8 cellular contexts compared by ENCODE assay signal in genomic region chr17:32875904-32876413, GRCh38. TPM values are rescaled to one million over a fixed set of nuclear protein-coding genes. Genes with fewer than 3 reads are reported as not detected.
A peak's percentile ranks its signal among the peaks of the same experiment; 100 is the strongest.
DNase-seq lines count a peak whose midpoint lies in the region; ATAC-seq, FAIRE-seq and TF ChIP-seq lines count a peak whose summit lies in the region.

No MANE protein-coding gene starts in this region.

- CTCF ChIA-PET in activated naive CD4-positive, alpha-beta T cell treated with anti-CD3 and anti-CD28 coated beads for 36 hours (lab: Charles Lee): interaction anchor here (0.8 to 4.7 kb wide), 16 partner anchors 8 to 414 kb away, joined by 3 to 121 read pairs (median 7); a partner anchor contains a TSS

- H3K36me3 Mint-ChIP-seq in activated naive CD4-positive, alpha-beta T cell treated with anti-CD3 and anti-CD28 coated beads for 36 hours (ENCODE audit: low read depth): no peaks in the 10 kb centered on the region

- H3K27me3 ChIP-seq in adrenal gland (no peaks in the 10 kb centered on the region), thoracic aorta (replicated peaks; ENCODE audit: insufficient read depth) (no peaks in the 10 kb centered on the region)

- TF ChIP-seq CTCF in adrenal gland (IDR thresholded peaks at IDR 0.05) (no peak), kidney (IDR thresholded peaks at IDR 0.05; ENCODE audit: borderline replicate concordance, extremely low read depth, insufficient read depth) (no peak), thoracic aorta (IDR thresholded peaks at IDR 0.05) (no peak)

- H3K27ac Mint-ChIP-seq in activated naive CD4-positive, alpha-beta T cell treated with anti-CD3 and anti-CD28 coated beads for 36 hours: peak overlapping the region; percentile 28

- H3K4me3 ChIP-seq in adrenal gland (peak overlapping the region; percentile 35 to 95 (median 75)), kidney (ENCODE audit: low read length in 2 of 2) (peak overlapping the region; percentile 66 to 71), thoracic aorta (peak overlapping the region; percentile 95)

- intact Hi-C loops in activated naive CD4-positive, alpha-beta T cell treated with anti-CD3 and anti-CD28 coated beads for 36 hours (cut with micrococcal nuclease): loop anchor here (2.0 to 5.0 kb wide), 7 partner anchors 35 to 525 kb away; partner anchors contain the start of genes PSMD11 and ZNF207
- intact Hi-C loops in adrenal gland (cut with DNase I) (loop anchor here in 1 of 2 donors (2.0 kb wide), 1 partner anchor 93 kb away; no protein-coding TSS in a partner anchor), kidney (cut with DNase I) (loop anchor here (10.0 kb wide), 1 partner anchor 91 kb away; no protein-coding TSS in a partner anchor)

- DNase-seq in activated naive CD4-positive, alpha-beta T cell treated with anti-CD3 and anti-CD28 coated beads for 36 hours: no peak
- no peak for DNase-seq in activated naive CD4-positive, alpha-beta T cell treated with anti-CD3 and anti-CD28 coated beads, Interleukin-2, amount 50 U/mL, for 16 hours
- no peak for DNase-seq in adrenal gland
- DNase-seq in kidney: no peak
- no peak for DNase-seq in thoracic aorta (ENCODE audit: low spot score)
- DNase-seq in RCC 7860 (ENCODE audit: low spot score): no peak

- H3K4me3 Mint-ChIP-seq in activated naive CD4-positive, alpha-beta T cell treated with anti-CD3 and anti-CD28 coated beads for 36 hours: peak overlapping the region; percentile 82

- H3K4me1 Mint-ChIP-seq in activated naive CD4-positive, alpha-beta T cell treated with anti-CD3 and anti-CD28 coated beads for 36 hours (ENCODE audit: low read depth): peaks cover 12% of the 10 kb centered on the region

- FAIRE-seq in kidney (lab: Jason Lieb, UNC) (no peak), RCC 7860 (lab: Jason Lieb, UNC) (no peak)

- peak overlapping the region; percentile 10 to 69 for H3K9ac ChIP-seq in kidney (ENCODE audit: low read length in 2 of 2)

- no peaks in the 10 kb centered on the region for H3K27me3 Mint-ChIP-seq in activated naive CD4-positive, alpha-beta T cell treated with anti-CD3 and anti-CD28 coated beads for 36 hours (ENCODE audit: low read depth)

- TF ChIP-seq POLR2A in adrenal gland (IDR thresholded peaks at IDR 0.05): peak in 1 of 2 donors; percentile 22

- H3K27ac ChIP-seq in adrenal gland (peak overlapping the region in 4 of 5 donors; percentile 73 to 95 (median 92)), kidney (ENCODE audit: low read depth in 2 of 2, low read length in 2 of 2) (peak overlapping the region; percentile 79 to 85), thoracic aorta (peak overlapping the region; percentile 95 to 98)

- ATAC-seq in thoracic aorta (ENCODE audit: insufficient number of reproducible peaks, low FRiP score, low read depth) (peak; percentile 7), HG03521 (IDR thresholded peaks at IDR 0.05; ENCODE audit: unreplicated experiment) (no peak), HG02840 (IDR thresholded peaks at IDR 0.05; ENCODE audit: low FRiP score, unreplicated experiment) (no peak)

- H3K36me3 ChIP-seq in adrenal gland (replicated peaks in 1 of 2): no peaks in the 10 kb centered on the region
- H3K36me3 ChIP-seq in kidney (ENCODE audit: control insufficient read depth in 1 of 2, insufficient read depth in 2 of 2, low read length in 2 of 2): no peaks in the 10 kb centered on the region
- no peaks in the 10 kb centered on the region for H3K36me3 ChIP-seq in thoracic aorta

- H3K4me1 ChIP-seq in adrenal gland (replicated peaks in 1 of 2): peaks cover 18 to 22% of the 10 kb centered on the region in 2 donors
- H3K4me1 ChIP-seq in kidney (ENCODE audit: control insufficient read depth in 1 of 2, insufficient read depth in 1 of 2, low read depth in 1 of 2, low read length in 2 of 2): peaks cover 0 to 2% of the 10 kb centered on the region in 2 donors
- H3K4me1 ChIP-seq in thoracic aorta (ENCODE audit: control insufficient read depth in 1 of 2, low read depth in 2 of 2): peaks cover 27 to 60% of the 10 kb centered on the region in 2 donors

- WGBS in adrenal gland, 4 donors: 3 to 5% (median 4%) methylated on average over 15 of the region's 15 CpGs

- no peaks in the 10 kb centered on the region for H3K9me3 ChIP-seq in adrenal gland (replicated peaks in 1 of 3)
- no peaks in the 10 kb centered on the region for H3K9me3 ChIP-seq in kidney (ENCODE audit: control insufficient read depth in 1 of 2, low read length in 2 of 2)
- no peaks in the 10 kb centered on the region for H3K9me3 ChIP-seq in thoracic aorta

- H3K9me3 Mint-ChIP-seq in activated naive CD4-positive, alpha-beta T cell treated with anti-CD3 and anti-CD28 coated beads for 36 hours: no peaks in the 10 kb centered on the region

RNA-seq across cellular contexts. Expression of gene MYO1D, which starts 1.0 kb away (rescaled TPM):
- total RNA-seq in activated naive CD4-positive, alpha-beta T cell treated with anti-CD3 and anti-CD28 coated beads for 36 hours: 1 to 10 TPM; 6.7 to 8.3 TPM
- total RNA-seq in adrenal gland (100 to 1,000 TPM in 1 of 8 donors, 10 to 100 TPM in 7; 41.6 to 103 (median 70.6) TPM), kidney (99.9 TPM), thoracic aorta (100 to 1,000 TPM; 257 to 370 TPM)
- polyA plus RNA-seq in adrenal gland (10 to 100 TPM; 13.6 to 55.5 (median 45.1) TPM), kidney (ENCODE audit: insufficient read depth, low read depth, low replicate concordance) (21.1 TPM)

RNA-seq across cellular contexts. Expression of gene TMEM98, which starts 52.0 kb away (rescaled TPM):
- total RNA-seq in activated naive CD4-positive, alpha-beta T cell treated with anti-CD3 and anti-CD28 coated beads for 36 hours: not detected
- total RNA-seq in adrenal gland (100 to 1,000 TPM in 3 of 8 donors, 10 to 100 TPM in 5; 31.0 to 167 (median 87.7) TPM), kidney (57.1 TPM), thoracic aorta (10 to 100 TPM; 85.3 to 87.1 TPM)
- polyA plus RNA-seq in adrenal gland (10 to 100 TPM; 19.5 to 37.2 (median 30.5) TPM), kidney (ENCODE audit: insufficient read depth, low read depth, low replicate concordance) (44.0 TPM)

Comparison
In these comparisons a context has a peak if more than half of its experiments do, and no peak if none do; other contexts are left out.
1. RNA of gene MYO1D, which starts 1.0 kb away (total RNA-seq): 257 to 370 TPM in thoracic aorta, 99.9 TPM in kidney (single experiment) and 41.6 to 103 TPM in adrenal gland; 6.7 to 8.3 TPM in activated naive CD4-positive, alpha-beta T cell treated with anti-CD3 and anti-CD28 coated beads for 36 hours; every median in the first group is over 4 times any median in the second.
2. RNA of gene TMEM98, which starts 52.0 kb away (total RNA-seq): 31.0 to 167 TPM in adrenal gland, 85.3 to 87.1 TPM in thoracic aorta and 57.1 TPM in kidney (single experiment); not detected in activated naive CD4-positive, alpha-beta T cell treated with anti-CD3 and anti-CD28 coated beads for 36 hours; every median in the first group is over 10 times any median in the second.
3. Peak in every context shown above with its lines, with median percentiles within 50 percentile points of each other: H3K27ac ChIP-seq and H3K4me3 ChIP-seq.